ENCODE assay signal across 20 cellular contexts in genomic region chr11:34145073-34145472, GRCh38. TPM values are rescaled to one million over a fixed set of nuclear protein-coding genes. Genes with fewer than 3 reads are reported as not detected.
DNase-seq lines count a peak whose midpoint lies in the region; ATAC-seq and TF ChIP-seq lines count a peak whose summit lies in the region.
"Had no signal": no experiment of that assay in that cellular context is flagged by ENCODE, and none has a peak within 500 bp of the region (broad histone marks: within the 10 kb centered on the region; RNA-seq: fewer than 3 reads in every experiment).

No MANE protein-coding gene starts in this region.

- no peaks in the 10 kb centered on the region for H3K27me3 Mint-ChIP-seq in naive B cell
- H3K27me3 Mint-ChIP-seq: CD4-positive, alpha-beta memory T cell had no signal

- no peak overlapping the region for H3K27ac ChIP-seq in dorsolateral prefrontal cortex
- H3K27ac ChIP-seq: foreskin keratinocyte had no signal

- H3K4me3 ChIP-seq in dorsolateral prefrontal cortex = no peak overlapping the region

- H3K27ac Mint-ChIP-seq in naive B cell = peak overlapping the region in 4 of 6 donors; percentile 75 to 93 (median 90)
- H3K27ac Mint-ChIP-seq: activated CD8-positive, alpha-beta T cell treated with anti-CD3 and anti-CD28 coated beads, Interleukin-2, amount 10 ng/mL, durations not matched to agents 7 days and 5 days had no signal

- H3K4me3 Mint-ChIP-seq in naive B cell = no peak overlapping the region
- H3K4me3 Mint-ChIP-seq: activated CD8-positive, alpha-beta T cell treated with anti-CD3 and anti-CD28 coated beads, Interleukin-2, amount 10 ng/mL, durations not matched to agents 7 days and 5 days; CD4-positive, alpha-beta memory T cell had no signal

- H3K36me3 Mint-ChIP-seq in naive B cell = peaks cover 34 to 37% of the 10 kb centered on the region in 2 donors

- H3K27me3 ChIP-seq in dorsolateral prefrontal cortex = no peaks in the 10 kb centered on the region
- H3K27me3 ChIP-seq: foreskin keratinocyte had no signal

- H3K4me1 Mint-ChIP-seq in naive B cell = peaks cover 0 to 20% (median 18%) of the 10 kb centered on the region in 3 donors
- H3K4me1 Mint-ChIP-seq: CD4-positive, alpha-beta memory T cell had no signal

- no peak for TF ChIP-seq CTCF in dorsolateral prefrontal cortex (IDR thresholded peaks at IDR 0.05 in 54 of 56, conservative IDR thresholded peaks at IDR 0.05 in 2 of 56; ENCODE audit: low read depth in 1 of 56, partially characterized antibody in 56 of 56)

- ATAC-seq in GM18508 (IDR thresholded peaks at IDR 0.05; ENCODE audit: insufficient read depth, unreplicated experiment) (peak; percentile 48), GM21526 (IDR thresholded peaks at IDR 0.05; ENCODE audit: low FRiP score, unreplicated experiment) (peak; percentile 71), HG03103 (IDR thresholded peaks at IDR 0.05; ENCODE audit: low read depth, unreplicated experiment) (peak; percentile 52), naive B cell (ENCODE audit: low read depth in 2 of 2) (no peak)
- ATAC-seq: activated CD8-positive, alpha-beta T cell treated with anti-CD3 and anti-CD28 coated beads, Interleukin-2, amount 10 ng/mL, durations not matched to agents 7 days and 5 days; foreskin keratinocyte; HepG2 had no signal

- intact Hi-C loops in dorsolateral prefrontal cortex (cut with DNase I) = no loop called here

- no peaks in the 10 kb centered on the region for H3K9me3 Mint-ChIP-seq in naive B cell
- H3K9me3 Mint-ChIP-seq: CD4-positive, alpha-beta memory T cell had no signal

- DNase-seq in naive B cell = no peak
- no peak for DNase-seq in DMS114 treated with DMSO at 0.1 percent for 48 hours (lab: John Stamatoyannopoulos, UW; ENCODE audit: unreplicated experiment)
- no peak for DNase-seq in activated CD4-positive, alpha-beta T cell treated with anti-CD3 and anti-CD28 coated beads, Interleukin-2, amount 50 U/mL, for 48 hours
- no peak for DNase-seq in SW480 (ENCODE audit: low spot score)
- no peak for DNase-seq in dorsolateral prefrontal cortex
- DNase-seq: activated CD8-positive, alpha-beta T cell treated with anti-CD3 and anti-CD28 coated beads, Interleukin-2, amount 10 ng/mL, durations not matched to agents 7 days and 5 days; activated gamma-delta T cell treated with Interleukin-2 at 50 U/mL for 16 hours; CD4-positive, alpha-beta memory T cell; effector memory CD4-positive, alpha-beta T cell; foreskin keratinocyte; H7; mammary epithelial cell; NCI-H1048; NCI-H2227 treated with DMSO at 0.1 percent for 48 hours; stimulated activated CD4-positive, alpha-beta T cell treated with anti-CD3 and anti-CD28 coated beads, Interleukin-4, amount 100 ng/mL, for 4 hours; stimulated activated naive CD4-positive, alpha-beta T cell had no signal

RNA-seq across cellular contexts. Expression of gene NAT10, which starts 39.6 kb away (rescaled TPM):
- polyA plus RNA-seq in naive B cell (ENCODE audit: low read depth in 6 of 6) = 10 to 100 TPM; 12.1 to 43.8 (median 33.8) TPM
- 10 to 100 TPM; 41.9 to 72.5 (median 56.0) TPM for total RNA-seq in dorsolateral prefrontal cortex

Comparison
In these comparisons a context has a peak if more than half of its experiments do, and no peak if none do; other contexts are left out.
1. ATAC-seq: peak in GM18508 (single experiment), GM21526 (single experiment) and HG03103 (single experiment); none in naive B cell (0 of 2).